In genomic region chr11:72672839-72673238, GRCh38 we compare ENCODE assay signal across 2 cellular contexts.
TF ChIP-seq lines count a peak whose summit lies in the region.

No MANE protein-coding gene starts in this region.

TF ChIP-seq in GM23338, 12 proteins besides CTCF, POLR2A, EP300 and RAD21:
- TF ChIP-seq ETS1 (IDR thresholded peaks at IDR 0.05) (no peak), JUNB (IDR thresholded peaks at IDR 0.05; ENCODE audit: unreplicated experiment) (no peak), EZH2 (IDR thresholded peaks at IDR 0.05; ENCODE audit: low read depth, unreplicated experiment) (no peak), POLR2AphosphoS5 (IDR thresholded peaks at IDR 0.05; ENCODE audit: low read depth) (no peak), CREB1 (CRISPR knock-in tag; IDR thresholded peaks at IDR 0.05; ENCODE audit: low read depth) (no peak)

TF ChIP-seq in H1, 55 proteins besides CTCF, POLR2A, EP300 and RAD21:
- TF ChIP-seq CBX8 (IDR thresholded peaks at IDR 0.05; ENCODE audit: borderline replicate concordance, low read depth, low read length) (no peak), ZNF274 (IDR thresholded peaks at IDR 0.05; ENCODE audit: borderline replicate concordance, extremely low read depth, low read length) (no peak), CEBPB (IDR thresholded peaks at IDR 0.05; ENCODE audit: low read depth, low read length) (no peak), SAP30 (IDR thresholded peaks at IDR 0.05; ENCODE audit: insufficient read depth, insufficient replicate concordance, low read length) (no peak), GABPA (IDR thresholded peaks at IDR 0.05; ENCODE audit: borderline replicate concordance, insufficient read depth, low read length) (no peak), KDM1A (IDR thresholded peaks at IDR 0.05; ENCODE audit: borderline replicate concordance, low read length) (no peak), SIRT6 (IDR thresholded peaks at IDR 0.05; ENCODE audit: low read length) (no peak), EGR1 (IDR thresholded peaks at IDR 0.05; ENCODE audit: borderline replicate concordance, low read depth, low read length) (no peak)
